In the genomic region with DNA sequence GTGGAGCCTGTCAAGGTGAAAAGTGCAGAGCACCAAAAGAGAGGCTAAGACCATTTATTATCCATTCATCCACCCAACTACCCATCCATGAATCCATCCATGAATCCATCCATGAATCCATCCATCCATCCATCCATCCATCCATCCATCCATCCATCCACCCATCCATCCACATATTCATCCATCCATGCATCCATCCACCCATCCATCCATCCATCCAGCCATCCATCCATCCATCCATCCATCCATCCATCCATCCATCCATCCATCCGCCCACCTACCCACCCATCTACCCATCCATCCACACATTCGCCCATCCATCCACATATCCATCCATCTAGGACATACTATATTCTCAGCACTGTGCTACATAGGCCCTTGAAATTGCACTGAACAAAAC, we compare ENCODE assay signal across 26 cellular contexts.
DNase-seq lines count a peak whose midpoint lies in the region; ATAC-seq, FAIRE-seq and TF ChIP-seq lines count a peak whose summit lies in the region.
"Had no signal": no experiment of that assay in that cellular context is flagged by ENCODE, and none has a peak within 500 bp of the region (broad histone marks: within the 10 kb centered on the region; RNA-seq: fewer than 3 reads in every experiment).

No MANE protein-coding gene starts in this region.

- H3K4me1 Mint-ChIP-seq in brain, result peaks cover 85% of the 10 kb centered on the region
- H3K4me1 Mint-ChIP-seq: CD14-positive monocyte; CD8-positive, alpha-beta memory T cell had no signal

- ATAC-seq in right cardiac atrium (no peak), GM18498 (IDR thresholded peaks at IDR 0.05; ENCODE audit: unreplicated experiment) (no peak), HG02678 (IDR thresholded peaks at IDR 0.05; ENCODE audit: unreplicated experiment) (no peak)
- ATAC-seq: A549, GM12878 had no signal

- H3K4me3 Mint-ChIP-seq in brain, result no peak overlapping the region
- H3K4me3 Mint-ChIP-seq: CD14-positive monocyte; CD4-positive, alpha-beta T cell; CD8-positive, alpha-beta memory T cell had no signal

- H3K4me1 ChIP-seq in right cardiac atrium (ENCODE audit: control insufficient read depth, insufficient read depth, low read length), result peaks cover 3% of the 10 kb centered on the region
- H3K4me1 ChIP-seq: A549 had no signal

- FAIRE-seq in HTR-8/SVneo (lab: Jason Lieb, UNC) (peak; percentile 13), urothelium cell line (lab: Jason Lieb, UNC) (peak; percentile 55)
- FAIRE-seq: A549, D721Med, GM12878, GM18507, H54 had no signal

- no peaks in the 10 kb centered on the region for H3K9me3 ChIP-seq in right cardiac atrium (ENCODE audit: control insufficient read depth, low read length)
- H3K9me3 ChIP-seq: A549; BE2C; BLaER1 treated with 17β-estradiol and CSF1 and Interleukin-3, amounts not matched to agents 10 nM and 100 nM; HAP-1 had no signal

- H3K9me3 Mint-ChIP-seq in brain, result peaks cover 0 to 4% (median 0%) of the 10 kb centered on the region in 5 experiments
- H3K9me3 Mint-ChIP-seq: CD14-positive monocyte; CD4-positive, alpha-beta T cell; CD8-positive, alpha-beta memory T cell had no signal

- DNase-seq in cardiac septum (ENCODE audit: low spot score) (peak; percentile 7), right cardiac atrium (no peak), HTR-8/SVneo (ENCODE audit: insufficient read length, low spot score) (no peak), urothelium cell line (ENCODE audit: low spot score) (no peak)
- DNase-seq: 8988T; ACHN; AML-193; BE2C; CD4-positive, alpha-beta T cell; CD8-positive, alpha-beta memory T cell; DMS 273 treated with DMSO at 0.1 percent for 48 hours; DMS79; EL; GDM1; GOT3 had no signal

- intact Hi-C loops in cardiac septum (cut with DNase I) (no loop called here), right cardiac atrium (cut with DNase I) (loop anchor here in 1 of 4 donors (10.0 kb wide), 1 partner anchor 185 kb away; a partner anchor contains a TSS)

- no peak overlapping the region for H3K27ac ChIP-seq in right cardiac atrium (ENCODE audit: low read length)
- H3K27ac ChIP-seq: A549; BLaER1 treated with 17β-estradiol and CSF1 and Interleukin-3, amounts not matched to agents 10 nM and 100 nM had no signal

- no peaks in the 10 kb centered on the region for H3K36me3 Mint-ChIP-seq in brain
- H3K36me3 Mint-ChIP-seq: CD14-positive monocyte; CD8-positive, alpha-beta memory T cell had no signal

- 95% methylated on average over 2 of the region's 2 CpGs for WGBS in right cardiac atrium

- peak overlapping the region in 3 of 5 experiments; percentile 34 to 72 (median 56) for H3K27ac Mint-ChIP-seq in brain
- H3K27ac Mint-ChIP-seq: CD14-positive monocyte; CD4-positive, alpha-beta T cell; CD8-positive, alpha-beta memory T cell had no signal

- H3K4me3 ChIP-seq in right cardiac atrium (ENCODE audit: low read length), result no peak overlapping the region
- H3K4me3 ChIP-seq: A549; BLaER1 treated with 17β-estradiol and CSF1 and Interleukin-3, amounts not matched to agents 10 nM and 100 nM; GM12878; HAP-1 had no signal

- H3K27me3 ChIP-seq in right cardiac atrium (ENCODE audit: control insufficient read depth, insufficient read depth), result no peaks in the 10 kb centered on the region
- H3K27me3 ChIP-seq: BE2C; BLaER1 treated with 17β-estradiol and CSF1 and Interleukin-3, amounts not matched to agents 10 nM and 100 nM had no signal

- H3K27me3 Mint-ChIP-seq in brain, result no peaks in the 10 kb centered on the region

- no peak for TF ChIP-seq CTCF in brain (conservative IDR thresholded peaks at IDR 0.05)
